In the genomic region with DNA sequence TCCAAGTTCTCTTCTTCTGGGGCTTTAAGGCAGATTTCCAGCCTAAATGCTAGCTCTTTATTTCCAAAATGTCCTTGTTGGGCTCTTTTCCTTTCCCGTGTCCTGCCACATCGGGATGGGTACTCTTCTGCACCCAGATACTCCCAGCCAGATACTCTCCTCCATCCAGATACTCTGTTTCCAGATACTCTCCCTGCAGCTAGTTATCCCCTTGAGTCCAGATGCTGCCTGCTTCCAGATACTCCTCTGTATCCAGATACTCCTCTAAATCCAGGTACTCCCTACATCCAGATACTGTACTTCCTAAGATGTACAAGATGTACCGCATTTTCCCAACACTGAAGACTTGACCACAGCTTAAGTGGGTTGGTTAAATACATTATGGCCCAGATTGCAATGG, we compare ENCODE assay signal across 25 cellular contexts. TPM values are rescaled to one million over a fixed set of nuclear protein-coding genes. Genes with fewer than 3 reads are reported as not detected.
"Had no signal": no experiment of that assay in that cellular context is flagged by ENCODE, and none has a peak within 500 bp of the region (broad histone marks: within the 10 kb centered on the region; RNA-seq: fewer than 3 reads in every experiment).

No MANE protein-coding gene starts in this region.

- FAIRE-seq: HepG2 had no signal

- DNase-seq: IMR-90, Karpas-422, KG1, MG63, NCI-H1092, NCI-H1105 treated with DMSO at 0.1 percent for 48 hours, NCI-H1417 treated with DMSO at 0.1 percent for 48 hours, NCI-H146, NCI-H187, NCI-H2029, NCI-H2081 treated with DMSO at 0.1 percent for 48 hours, NCI-H2171, NCI-H226, NCI-H446, NCI-H510A, NCI-H524 treated with DMSO at 0.1 percent for 48 hours, NCI-H69, NCI-H774, PC-3, SHP77, SK-N-SH had no signal

- ATAC-seq: HepG2, Panc1, PC-3 had no signal

RNA-seq across cellular contexts. Expression of gene XG, which starts 10.5 kb away (rescaled TPM):
- total RNA-seq: HepG2, HT1080, PC-3, SK-MEL-5 had no signal
- polyA plus RNA-seq: HepG2, IMR-90 had no signal
